1 cellular context compared by ENCODE assay signal in the genomic region with DNA sequence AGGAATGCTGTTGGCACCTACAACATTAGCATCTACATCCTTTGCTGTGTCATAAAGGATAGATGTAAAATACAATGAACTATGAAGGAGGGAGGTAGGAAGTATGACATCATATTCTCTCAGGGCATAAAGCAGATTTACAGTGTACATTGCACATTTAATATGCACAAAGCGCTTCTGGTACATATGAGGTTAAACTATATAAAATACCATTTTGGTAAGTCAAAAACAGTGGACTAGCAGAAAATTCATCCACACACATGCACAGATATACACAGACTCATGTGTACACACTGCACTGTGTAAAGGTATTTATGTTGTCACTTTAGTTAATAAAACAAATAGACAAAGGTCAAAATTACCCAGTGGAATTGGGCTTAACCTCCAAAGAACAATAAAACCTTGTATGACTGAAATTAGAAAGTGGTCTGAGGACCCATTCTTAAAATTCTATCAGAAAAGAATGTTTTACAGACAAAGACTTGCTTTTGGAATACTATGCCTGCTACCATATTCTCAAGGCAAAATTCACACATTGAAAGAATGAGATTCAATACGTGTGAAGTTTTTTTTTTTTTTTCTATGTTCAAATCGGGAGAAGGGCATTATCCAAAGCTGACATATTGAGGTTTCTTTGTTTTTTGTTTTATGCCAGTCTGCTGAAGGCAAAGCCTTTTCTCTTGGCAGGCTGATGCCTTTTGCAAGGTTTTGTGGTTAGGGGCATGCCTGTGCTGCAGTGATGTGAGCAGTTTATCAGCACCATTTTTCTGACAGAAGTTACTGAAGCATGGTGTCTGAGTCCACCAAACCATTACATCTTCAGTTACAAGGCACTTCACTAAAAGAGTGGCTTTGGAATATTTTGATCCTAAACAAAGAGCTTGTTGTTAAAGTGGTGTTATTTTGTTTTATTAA.
A peak's percentile ranks its signal among the peaks of the same experiment; 100 is the strongest.
TF ChIP-seq lines count a peak whose summit lies in the region.

No MANE protein-coding gene starts in this region.

TF ChIP-seq in HepG2, 621 proteins besides CTCF, POLR2A, EP300 and RAD21 (continued from another document):
- TF ChIP-seq FOXP1 (IDR thresholded peaks at IDR 0.05) (peak; percentile 84), FOXP1 (CRISPR knock-in tag; IDR thresholded peaks at IDR 0.05) (peak; percentile 93), FOXA1 (IDR thresholded peaks at IDR 0.05) (peak; percentile 96), FOXA1 (CRISPR knock-in tag; IDR thresholded peaks at IDR 0.05) (peak; percentile 97), THAP11 (CRISPR knock-in tag; IDR thresholded peaks at IDR 0.05) (peak; percentile 19; the same call in 1 of the 2 replicates), ZNF331 (CRISPR knock-in tag; IDR thresholded peaks at IDR 0.05) (peak; percentile 35; the same call in 1 of the 2 replicates)
- TF ChIP-seq, protein P1, sequence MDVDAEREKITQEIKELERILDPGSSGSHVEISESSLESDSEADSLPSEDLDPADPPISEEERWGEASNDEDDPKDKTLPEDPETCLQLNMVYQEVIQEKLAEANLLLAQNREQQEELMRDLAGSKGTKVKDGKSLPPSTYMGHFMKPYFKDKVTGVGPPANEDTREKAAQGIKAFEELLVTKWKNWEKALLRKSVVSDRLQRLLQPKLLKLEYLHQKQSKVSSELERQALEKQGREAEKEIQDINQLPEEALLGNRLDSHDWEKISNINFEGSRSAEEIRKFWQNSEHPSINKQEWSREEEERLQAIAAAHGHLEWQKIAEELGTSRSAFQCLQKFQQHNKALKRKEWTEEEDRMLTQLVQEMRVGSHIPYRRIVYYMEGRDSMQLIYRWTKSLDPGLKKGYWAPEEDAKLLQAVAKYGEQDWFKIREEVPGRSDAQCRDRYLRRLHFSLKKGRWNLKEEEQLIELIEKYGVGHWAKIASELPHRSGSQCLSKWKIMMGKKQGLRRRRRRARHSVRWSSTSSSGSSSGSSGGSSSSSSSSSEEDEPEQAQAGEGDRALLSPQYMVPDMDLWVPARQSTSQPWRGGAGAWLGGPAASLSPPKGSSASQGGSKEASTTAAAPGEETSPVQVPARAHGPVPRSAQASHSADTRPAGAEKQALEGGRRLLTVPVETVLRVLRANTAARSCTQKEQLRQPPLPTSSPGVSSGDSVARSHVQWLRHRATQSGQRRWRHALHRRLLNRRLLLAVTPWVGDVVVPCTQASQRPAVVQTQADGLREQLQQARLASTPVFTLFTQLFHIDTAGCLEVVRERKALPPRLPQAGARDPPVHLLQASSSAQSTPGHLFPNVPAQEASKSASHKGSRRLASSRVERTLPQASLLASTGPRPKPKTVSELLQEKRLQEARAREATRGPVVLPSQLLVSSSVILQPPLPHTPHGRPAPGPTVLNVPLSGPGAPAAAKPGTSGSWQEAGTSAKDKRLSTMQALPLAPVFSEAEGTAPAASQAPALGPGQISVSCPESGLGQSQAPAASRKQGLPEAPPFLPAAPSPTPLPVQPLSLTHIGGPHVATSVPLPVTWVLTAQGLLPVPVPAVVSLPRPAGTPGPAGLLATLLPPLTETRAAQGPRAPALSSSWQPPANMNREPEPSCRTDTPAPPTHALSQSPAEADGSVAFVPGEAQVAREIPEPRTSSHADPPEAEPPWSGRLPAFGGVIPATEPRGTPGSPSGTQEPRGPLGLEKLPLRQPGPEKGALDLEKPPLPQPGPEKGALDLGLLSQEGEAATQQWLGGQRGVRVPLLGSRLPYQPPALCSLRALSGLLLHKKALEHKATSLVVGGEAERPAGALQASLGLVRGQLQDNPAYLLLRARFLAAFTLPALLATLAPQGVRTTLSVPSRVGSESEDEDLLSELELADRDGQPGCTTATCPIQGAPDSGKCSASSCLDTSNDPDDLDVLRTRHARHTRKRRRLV (CRISPR knock-in tag; IDR thresholded peaks at IDR 0.05): no peak
- TF ChIP-seq, protein P2, sequence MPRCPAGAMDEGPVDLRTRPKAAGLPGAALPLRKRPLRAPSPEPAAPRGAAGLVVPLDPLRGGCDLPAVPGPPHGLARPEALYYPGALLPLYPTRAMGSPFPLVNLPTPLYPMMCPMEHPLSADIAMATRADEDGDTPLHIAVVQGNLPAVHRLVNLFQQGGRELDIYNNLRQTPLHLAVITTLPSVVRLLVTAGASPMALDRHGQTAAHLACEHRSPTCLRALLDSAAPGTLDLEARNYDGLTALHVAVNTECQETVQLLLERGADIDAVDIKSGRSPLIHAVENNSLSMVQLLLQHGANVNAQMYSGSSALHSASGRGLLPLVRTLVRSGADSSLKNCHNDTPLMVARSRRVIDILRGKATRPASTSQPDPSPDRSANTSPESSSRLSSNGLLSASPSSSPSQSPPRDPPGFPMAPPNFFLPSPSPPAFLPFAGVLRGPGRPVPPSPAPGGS (CRISPR knock-in tag; IDR thresholded peaks at IDR 0.05): no peak
